9 cellular contexts compared by ENCODE assay signal in the genomic region with DNA sequence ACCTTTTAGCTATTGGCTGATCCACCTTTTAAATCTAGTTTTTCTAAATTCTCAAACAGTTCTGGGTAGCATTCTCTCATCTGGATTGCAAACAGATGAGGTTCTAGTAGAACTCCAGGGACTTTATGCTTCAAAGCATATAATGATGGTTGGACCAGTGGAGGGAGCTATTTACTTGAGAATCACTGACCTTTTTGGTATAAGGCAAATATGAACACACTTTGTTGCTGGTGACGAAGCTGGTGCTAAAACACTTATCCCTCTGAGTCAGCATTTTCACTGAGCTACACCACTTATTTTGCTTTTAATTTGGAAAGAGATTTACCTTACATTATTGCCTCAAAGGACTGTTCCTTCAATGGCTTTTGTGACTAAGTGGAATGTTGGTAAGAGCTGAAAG. TPM values are rescaled to one million over a fixed set of nuclear protein-coding genes. Genes with fewer than 3 reads are reported as not detected.
DNase-seq lines count a peak whose midpoint lies in the region; FAIRE-seq and TF ChIP-seq lines count a peak whose summit lies in the region.
"Had no signal": no experiment of that assay in that cellular context is flagged by ENCODE, and none has a peak within 500 bp of the region (broad histone marks: within the 10 kb centered on the region; RNA-seq: fewer than 3 reads in every experiment).

No MANE protein-coding gene starts in this region.

- H3K36me3 Mint-ChIP-seq in astrocyte (ENCODE audit: low read depth, unreplicated experiment): no peaks in the 10 kb centered on the region

- no peak overlapping the region for H3K27ac Mint-ChIP-seq in astrocyte (ENCODE audit: unreplicated experiment)

- no peak overlapping the region for H3K4me2 ChIP-seq in astrocyte (ENCODE audit: low read length)

- H3K4me3 Mint-ChIP-seq in astrocyte (ENCODE audit: unreplicated experiment): no peak overlapping the region

- H3K36me3 ChIP-seq in astrocyte (ENCODE audit: insufficient read depth, low read length): no peaks in the 10 kb centered on the region
- H3K36me3 ChIP-seq in tibial nerve: no peaks in the 10 kb centered on the region

- H3K4me3 ChIP-seq in GM12865 (ENCODE audit: low read depth, low read length): no peak overlapping the region
- H3K4me3 ChIP-seq in astrocyte (ENCODE audit: insufficient read depth, low read depth, low read length): no peak overlapping the region
- no peak overlapping the region for H3K4me3 ChIP-seq in tibial nerve

- H2AFZ ChIP-seq in astrocyte (ENCODE audit: low read depth, low read length): peak overlapping the region; percentile 44

- no peaks in the 10 kb centered on the region for H3K79me2 ChIP-seq in astrocyte (ENCODE audit: insufficient read depth, low read length)

- DNase-seq in GM12865 (ENCODE audit: low read depth) (peak; percentile 28), NCI-H146 treated with DMSO at 0.1 percent for 48 hours (lab: John Stamatoyannopoulos, UW; ENCODE audit: unreplicated experiment) (peak; percentile 23), astrocyte (ENCODE audit: low read depth) (peak; percentile 10), medulla oblongata (ENCODE audit: extremely low spot score) (peak; percentile 31), NOMO-1 treated with DMSO at 0.1 percent for 48 hours (lab: John Stamatoyannopoulos, UW; ENCODE audit: unreplicated experiment) (no peak), mucosa of gallbladder (ENCODE audit: low spot score) (no peak), tibial nerve (ENCODE audit: low spot score in 2 of 2) (no peak)
- no peak for DNase-seq in activated CD8-positive, alpha-beta memory T cell treated with anti-CD3 and anti-CD28 coated beads, Interleukin-2, amount 50 U/mL, for 48 hours

- no peak overlapping the region for H3K9ac ChIP-seq in astrocyte (ENCODE audit: low read length)

- TF ChIP-seq EP300 in tibial nerve (IDR thresholded peaks at IDR 0.05): no peak

- no peaks in the 10 kb centered on the region for H3K9me3 ChIP-seq in astrocyte (ENCODE audit: insufficient read depth, low read depth, low read length)
- H3K9me3 ChIP-seq in tibial nerve: no peaks in the 10 kb centered on the region

- H3K9me3 Mint-ChIP-seq in astrocyte (ENCODE audit: unreplicated experiment): no peaks in the 10 kb centered on the region

- FAIRE-seq in astrocyte (lab: Jason Lieb, UNC): no peak
- FAIRE-seq: TTC549 had no signal

- 8 to 28% methylated on average over 1 of the region's 1 CpG for WGBS in tibial nerve, 2 donors

- H4K20me1 ChIP-seq in astrocyte (ENCODE audit: insufficient read depth, low read length): no peaks in the 10 kb centered on the region

- H3K27me3 Mint-ChIP-seq in astrocyte (ENCODE audit: low read depth, unreplicated experiment): peaks cover 1% of the 10 kb centered on the region

- no peaks in the 10 kb centered on the region for H3K4me1 Mint-ChIP-seq in astrocyte (ENCODE audit: low read depth, unreplicated experiment)

- H3K27ac ChIP-seq in astrocyte (ENCODE audit: low read depth, low read length): no peak overlapping the region
- H3K27ac ChIP-seq in tibial nerve: no peak overlapping the region

- no peak for TF ChIP-seq POLR2A in tibial nerve (IDR thresholded peaks at IDR 0.05)

- H3K4me1 ChIP-seq in astrocyte (ENCODE audit: insufficient read depth, low read length) (no peaks in the 10 kb centered on the region), tibial nerve (no peaks in the 10 kb centered on the region)

- TF ChIP-seq CTCF in GM12865 (IDR thresholded peaks at IDR 0.05; ENCODE audit: insufficient read depth, low read depth, low read length, missing control alignments) (peak; percentile 8), astrocyte (IDR thresholded peaks at IDR 0.05; ENCODE audit: insufficient read depth, low read depth, low read length) (peak; percentile 10), tibial nerve (IDR thresholded peaks at IDR 0.05) (no peak)

- H3K27me3 ChIP-seq in astrocyte (ENCODE audit: insufficient read depth, low read length) (no peaks in the 10 kb centered on the region), tibial nerve (no peaks in the 10 kb centered on the region)

RNA-seq across cellular contexts. Expression of a gene that starts 58.6 kb away (rescaled TPM):
- 0.07 TPM in 1 of 2 replicates, not detected in the other for total RNA-seq in astrocyte
- total RNA-seq in mucosa of gallbladder: 0.26 TPM
- total RNA-seq in tibial nerve: not detected

Comparison
In these comparisons a context has a peak if more than half of its experiments do, and no peak if none do; other contexts are left out.
1. DNase-seq: peak in GM12865 (single experiment), NCI-H146 treated with DMSO at 0.1 percent for 48 hours (single experiment), astrocyte (single experiment) and medulla oblongata (single experiment); none in activated CD8-positive, alpha-beta memory T cell treated with anti-CD3 and anti-CD28 coated beads, Interleukin-2, amount 50 U/mL, for 48 hours (single experiment), NOMO-1 treated with DMSO at 0.1 percent for 48 hours (single experiment), mucosa of gallbladder (single experiment) and tibial nerve (0 of 2).
2. CTCF ChIP-seq: peak in GM12865 (single experiment) and astrocyte (single experiment); none in tibial nerve (0 of 5).